Comparison of ENCODE assay signal across 20 cellular contexts in genomic region chr14:89264196-89264800, GRCh38.
DNase-seq lines count a peak whose midpoint lies in the region; ATAC-seq, FAIRE-seq and TF ChIP-seq lines count a peak whose summit lies in the region.
"Had no signal": no experiment of that assay in that cellular context is flagged by ENCODE, and none has a peak within 500 bp of the region (broad histone marks: within the 10 kb centered on the region; RNA-seq: fewer than 3 reads in every experiment).

No MANE protein-coding gene starts in this region.

- H2AFZ ChIP-seq in GM23338 (no peak overlapping the region), GM12878 (ENCODE audit: control insufficient read depth, low read depth, low read length) (no peak overlapping the region; the same call in 1 of the 2 replicates)

- peaks cover 73% of the 10 kb centered on the region for H3K4me1 Mint-ChIP-seq in activated T-cell treated with anti-CD3 and anti-CD28 coated beads, Interleukin-2, amount 50 U/mL, for 72 hours (ENCODE audit: low read depth)
- H3K4me1 Mint-ChIP-seq in GM23338: peaks cover 67% of the 10 kb centered on the region
- H3K4me1 Mint-ChIP-seq: activated CD4-positive, alpha-beta memory T cell treated with anti-CD3 and anti-CD28 coated beads, Interleukin-2, amount 10 ng/mL, durations not matched to agents 7 days and 5 days had no signal

- H3K27ac ChIP-seq in GM23338 (ENCODE audit: low read depth) (peak overlapping the region; percentile 37; the same call in 1 of the 2 replicates), GM12878 (ENCODE audit: control insufficient read depth, insufficient read depth) (peak overlapping the region; percentile 28; the same call in 1 of the 2 replicates), thoracic aorta (peak overlapping the region; percentile 72 to 85), testis (peak overlapping the region in 1 of 2 donors; percentile 66)
- H3K27ac ChIP-seq: Peyer's patch, SJSA1 had no signal

- intact Hi-C loops in GM12878 (cut with micrococcal nuclease; ENCODE audit: unreplicated experiment) (no loop called here), left ventricle myocardium superior (cut with micrococcal nuclease) (no loop called here), testis (cut with DNase I; ENCODE audit: low total_unique reads) (no loop called here)

- H3K4me1 ChIP-seq in GM23338 (ENCODE audit: insufficient read depth) (peaks cover 37% of the 10 kb centered on the region), GM12878 (ENCODE audit: control insufficient read depth, insufficient read depth, low read length) (peaks cover 18% of the 10 kb centered on the region), thoracic aorta (ENCODE audit: control insufficient read depth in 1 of 2, low read depth in 2 of 2) (peaks cover 17 to 89% of the 10 kb centered on the region in 2 donors), testis (peaks cover 57% of the 10 kb centered on the region)
- H3K4me1 ChIP-seq: SJSA1 had no signal

- RAD21 ChIA-PET in GM12878 (lab: Charles Lee; ENCODE audit: unreplicated experiment): interaction anchor here (0.8 kb wide), 1 partner anchor 9 kb away, joined by 3 read pairs; no protein-coding TSS in a partner anchor

- no peak overlapping the region for H3K4me3 ChIP-seq in GM23338
- H3K4me3 ChIP-seq in GM12878: no peak overlapping the region
- no peak overlapping the region for H3K4me3 ChIP-seq in thoracic aorta
- no peak overlapping the region for H3K4me3 ChIP-seq in testis
- H3K4me3 ChIP-seq: K562, Peyer's patch, SJSA1 had no signal

- peak overlapping the region; percentile 48 to 65 for H3K4me3 Mint-ChIP-seq in activated T-cell treated with anti-CD3 and anti-CD28 coated beads, Interleukin-2, amount 50 U/mL, for 72 hours
- no peak overlapping the region for H3K4me3 Mint-ChIP-seq in GM23338
- H3K4me3 Mint-ChIP-seq: activated CD4-positive, alpha-beta memory T cell treated with anti-CD3 and anti-CD28 coated beads, Interleukin-2, amount 10 ng/mL, durations not matched to agents 7 days and 5 days; CD4-positive, CD25-positive, alpha-beta regulatory T cell had no signal

- peak; percentile 73 to 74 for ATAC-seq in activated T-cell treated with anti-CD3 and anti-CD28 coated beads, Interleukin-2, amount 50 U/mL, for 72 hours (replicated peaks in 1 of 2)
- ATAC-seq in GM23338 (no peak), GM12878 (peak; percentile 59), thoracic aorta (ENCODE audit: insufficient number of reproducible peaks, low FRiP score, low read depth) (no peak), left ventricle myocardium superior (no peak)
- ATAC-seq: K562 had no signal

- no peak overlapping the region for H3K4me2 ChIP-seq in GM23338
- H3K4me2 ChIP-seq in GM12878 (ENCODE audit: control insufficient read depth, insufficient read depth): no peak overlapping the region

- FAIRE-seq in GM12878 (lab: Jason Lieb, UNC): no peak
- FAIRE-seq: K562 had no signal

- no peak for DNase-seq in activated T-cell treated with anti-CD3 and anti-CD28 coated beads, Interleukin-2, amount 50 U/mL, for 72 hours
- DNase-seq in activated T-cell treated with anti-CD3 and anti-CD28 coated beads, Interleukin-2, amount 50 U/mL, for 1 hour: no peak
- DNase-seq in GM23338 (ENCODE audit: low spot score): no peak
- DNase-seq in GM12878 (ENCODE audit: low read depth, low spot score): no peak
- DNase-seq in thoracic aorta (ENCODE audit: low spot score): no peak
- no peak for DNase-seq in left ventricle myocardium superior
- no peak for DNase-seq in testis
- DNase-seq: activated CD4-positive, alpha-beta memory T cell treated with anti-CD3 and anti-CD28 coated beads, Interleukin-2, amount 10 ng/mL, durations not matched to agents 7 days and 5 days; activated effector memory CD4-positive, alpha-beta T cell treated with anti-CD3 and anti-CD28 coated beads, Interleukin-2, amount 50 U/mL, for 16 hours; anterior cingulate cortex; caudate nucleus; CD4-positive, CD25-positive, alpha-beta regulatory T cell; kidney glomerular epithelial cell; MM.1S; NCI-H1436 treated with DMSO at 0.1 percent for 48 hours; NCI-H524; Peyer's patch; stimulated activated CD4-positive, alpha-beta T cell treated with anti-CD3 and anti-CD28 coated beads, Interleukin-4, amount 100 ng/mL, for 1 hour had no signal

- peaks cover 2 to 7% of the 10 kb centered on the region in 2 donors for H3K36me3 Mint-ChIP-seq in activated T-cell treated with anti-CD3 and anti-CD28 coated beads, Interleukin-2, amount 50 U/mL, for 72 hours (ENCODE audit: insufficient read depth in 2 of 2)
- peaks cover 21% of the 10 kb centered on the region; the same call in 2 of the 3 replicates for H3K36me3 Mint-ChIP-seq in GM23338 (ENCODE audit: low read depth)

- peak overlapping the region; percentile 68 for H3K27ac Mint-ChIP-seq in activated T-cell treated with anti-CD3 and anti-CD28 coated beads, Interleukin-2, amount 50 U/mL, for 72 hours
- no peak overlapping the region for H3K27ac Mint-ChIP-seq in GM23338
- H3K27ac Mint-ChIP-seq: activated CD4-positive, alpha-beta memory T cell treated with anti-CD3 and anti-CD28 coated beads, Interleukin-2, amount 10 ng/mL, durations not matched to agents 7 days and 5 days had no signal

- SMC1A ChIA-PET in GM12878 (lab: Charles Lee; ENCODE audit: uncharacterized antibody, unreplicated experiment): interaction anchor here (1.2 to 1.8 kb wide), 6 partner anchors 10 to 377 kb away, joined by 3 to 6 read pairs (median 4); no protein-coding TSS in a partner anchor

- TF ChIP-seq EP300 in GM12878 (IDR thresholded peaks at IDR 0.05; ENCODE audit: borderline replicate concordance in 1 of 2, control insufficient read depth in 1 of 2, low read depth in 2 of 2, low read length in 2 of 2): no peak

- TF ChIP-seq RAD21 in GM12878 (IDR thresholded peaks at IDR 0.05; ENCODE audit: insufficient read depth, low read depth, low read length): no peak

- H3K9me3 ChIP-seq in GM12878 (replicated peaks; ENCODE audit: control insufficient read depth, insufficient read depth, low read length) (no peaks in the 10 kb centered on the region), thoracic aorta (no peaks in the 10 kb centered on the region), testis (no peaks in the 10 kb centered on the region)
- H3K9me3 ChIP-seq: Peyer's patch, SJSA1 had no signal

- TF ChIP-seq POLR2A in GM12878 (IDR thresholded peaks at IDR 0.05; ENCODE audit: low read depth, low read length) (no peak), testis (IDR thresholded peaks at IDR 0.05) (no peak)

- H3K9me2 ChIP-seq in GM23338 (ENCODE audit: insufficient read depth): no peaks in the 10 kb centered on the region

- H3K36me3 ChIP-seq in GM23338 (ENCODE audit: insufficient read depth) (no peaks in the 10 kb centered on the region), GM12878 (ENCODE audit: control insufficient read depth in 2 of 2, insufficient read depth in 2 of 2, low read length in 1 of 2) (peaks cover 1 to 4% of the 10 kb centered on the region in 2 experiments), thoracic aorta (no peaks in the 10 kb centered on the region), testis (ENCODE audit: low read depth, missing control alignments) (no peaks in the 10 kb centered on the region)
- H3K36me3 ChIP-seq: Peyer's patch, SJSA1 had no signal

- no peaks in the 10 kb centered on the region for H3K27me3 Mint-ChIP-seq in activated T-cell treated with anti-CD3 and anti-CD28 coated beads, Interleukin-2, amount 50 U/mL, for 72 hours (ENCODE audit: low read depth)
- no peaks in the 10 kb centered on the region for H3K27me3 Mint-ChIP-seq in GM23338 (ENCODE audit: insufficient read depth, low read depth, poor library complexity)
- H3K27me3 Mint-ChIP-seq: activated CD4-positive, alpha-beta memory T cell treated with anti-CD3 and anti-CD28 coated beads, Interleukin-2, amount 10 ng/mL, durations not matched to agents 7 days and 5 days; CD4-positive, CD25-positive, alpha-beta regulatory T cell had no signal

- no peak overlapping the region for H3K9ac ChIP-seq in GM12878 (ENCODE audit: control insufficient read depth, insufficient read depth, low read length)

- H3F3A ChIP-seq in GM23338 (replicated peaks; ENCODE audit: low read depth): no peaks in the 10 kb centered on the region; the same call in 1 of the 2 replicates

- POLR2A ChIA-PET in GM12878 (lab: Charles Lee): interaction anchor here (1.1 to 1.3 kb wide), 2 partner anchors 14 to 19 kb away, joined by 3 to 5 read pairs; no protein-coding TSS in a partner anchor

- peaks cover 44% of the 10 kb centered on the region for H4K20me1 ChIP-seq in GM23338 (replicated peaks; ENCODE audit: insufficient read depth)
- no peaks in the 10 kb centered on the region for H4K20me1 ChIP-seq in GM12878 (ENCODE audit: control insufficient read depth, insufficient read depth)

- in situ Hi-C loops in GM12878 (cut with MboI): no loop called here

- no TSS peak for BruUV-seq in GM12878 (replicated peaks; lab: Mats Ljungman, UMichigan)

- H3K9me3 Mint-ChIP-seq in activated T-cell treated with anti-CD3 and anti-CD28 coated beads, Interleukin-2, amount 50 U/mL, for 72 hours: no peaks in the 10 kb centered on the region
- no peaks in the 10 kb centered on the region for H3K9me3 Mint-ChIP-seq in GM23338
- H3K9me3 Mint-ChIP-seq: activated CD4-positive, alpha-beta memory T cell treated with anti-CD3 and anti-CD28 coated beads, Interleukin-2, amount 10 ng/mL, durations not matched to agents 7 days and 5 days had no signal

- H3K79me2 ChIP-seq in GM23338 (replicated peaks; ENCODE audit: insufficient read depth) (peaks cover 100% of the 10 kb centered on the region), GM12878 (ENCODE audit: control insufficient read depth, insufficient read depth, low read length) (peaks cover 7% of the 10 kb centered on the region)

- H3K27me3 ChIP-seq in GM23338 (ENCODE audit: insufficient read depth) (no peaks in the 10 kb centered on the region), GM12878 (replicated peaks in 1 of 2; ENCODE audit: control insufficient read depth in 2 of 2, insufficient read depth in 2 of 2, low read length in 1 of 2) (no peaks in the 10 kb centered on the region), thoracic aorta (replicated peaks; ENCODE audit: insufficient read depth) (no peaks in the 10 kb centered on the region), testis (no peaks in the 10 kb centered on the region)
- H3K27me3 ChIP-seq: Peyer's patch, SJSA1 had no signal

- CTCF ChIA-PET in GM12878 (lab: Yijun Ruan, JAX): interaction anchor here (1.4 kb wide), 1 partner anchor 19 kb away, joined by 3 read pairs; no protein-coding TSS in a partner anchor

- 55% methylated on average over 6 of the region's 6 CpGs for WGBS in GM12878 (ENCODE audit: insufficient coverage, insufficient replicate concordance, low lambda C conversion rate, missing lambda C conversion rate)
- WGBS in testis, 2 donors: 81 to 89% methylated on average over 6 of the region's 6 CpGs

- TF ChIP-seq CTCF in GM23338 (conservative IDR thresholded peaks at IDR 0.05; ENCODE audit: low read depth in 2 of 2): no peak
- no peak for TF ChIP-seq CTCF in GM12878 (IDR thresholded peaks at IDR 0.05 in 2 of 3, conservative IDR thresholded peaks at IDR 0.05 in 1 of 3; ENCODE audit: control insufficient read depth in 2 of 3, extremely low read depth in 1 of 3, insufficient read depth in 1 of 3, low read depth in 3 of 3, low read length in 3 of 3)
- no peak for TF ChIP-seq CTCF in thoracic aorta (IDR thresholded peaks at IDR 0.05)
- TF ChIP-seq CTCF in testis (IDR thresholded peaks at IDR 0.05): no peak

TF ChIP-seq in GM23338, 12 proteins besides CTCF, POLR2A, EP300 and RAD21 (continues in another document):
- TF ChIP-seq CREB1 (CRISPR knock-in tag; IDR thresholded peaks at IDR 0.05; ENCODE audit: low read depth): no peak

TF ChIP-seq in GM12878, 131 proteins besides CTCF, POLR2A, EP300 and RAD21 (continues in another document):
- TF ChIP-seq PAX8 (IDR thresholded peaks at IDR 0.05): no peak

Comparison
In these comparisons a context has a peak if more than half of its experiments do, and no peak if none do; other contexts are left out.
1. ATAC-seq: peak in activated T-cell treated with anti-CD3 and anti-CD28 coated beads, Interleukin-2, amount 50 U/mL, for 72 hours (2 of 2) and GM12878 (single experiment); none in GM23338 (single experiment), thoracic aorta (single experiment) and left ventricle myocardium superior (single experiment).